In the genomic region with DNA sequence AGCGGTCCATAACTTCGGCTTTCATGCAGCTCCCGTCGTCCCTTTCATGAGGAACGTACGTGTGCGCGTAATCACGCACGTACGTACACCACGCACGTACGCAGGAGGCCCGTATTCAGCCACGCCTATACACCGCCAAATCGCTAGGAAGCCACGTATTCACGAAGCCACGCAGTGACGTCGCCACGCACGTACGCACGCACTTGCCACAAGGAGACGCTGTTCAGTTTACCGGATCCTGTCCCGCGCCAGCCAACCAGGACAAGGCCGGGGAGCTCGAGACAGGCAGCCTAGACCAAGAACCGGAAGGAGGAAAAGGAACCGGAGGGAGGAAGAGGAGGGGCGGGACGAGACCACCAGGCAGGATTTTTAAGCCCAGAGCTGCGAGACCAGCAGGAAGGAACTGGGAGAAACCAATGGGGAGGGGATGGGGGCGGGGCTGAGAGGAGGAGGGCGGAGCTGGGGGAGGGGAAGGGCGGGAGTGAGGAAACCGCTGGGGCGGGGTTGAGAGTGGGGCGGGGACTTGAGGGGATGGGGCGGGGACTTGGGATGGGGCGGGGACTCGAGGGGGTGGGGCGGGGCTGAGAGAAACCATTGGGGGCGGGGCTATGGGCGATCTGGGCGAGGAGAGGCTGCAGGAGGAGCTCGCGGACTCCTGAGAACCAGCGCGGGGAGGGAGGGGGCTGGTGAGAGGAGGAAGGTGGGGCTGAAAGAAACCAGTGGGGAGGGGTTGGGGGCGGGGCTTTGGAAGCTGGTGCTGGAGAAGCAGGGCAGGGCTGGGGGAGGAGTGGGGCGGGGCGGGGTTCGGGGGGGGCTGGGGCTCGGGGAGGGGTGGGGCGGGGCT, we compare ENCODE assay signal across 1 cellular context.
TF ChIP-seq lines count a peak whose summit lies in the region.

TSS of gene EOLA2 (minus strand) at position 65 of the 844 bp plus-strand sequence. CDS start 4,617 bp downstream, outside the sequence.

TF ChIP-seq in GM12878, 131 proteins besides CTCF, POLR2A, EP300 and RAD21 (continued from another document and continues in another):
- TF ChIP-seq E4F1 (IDR thresholded peaks at IDR 0.05; ENCODE audit: borderline replicate concordance, partially characterized antibody), result no peak
- TF ChIP-seq POU2F2 (IDR thresholded peaks at IDR 0.05; ENCODE audit: borderline replicate concordance, low read depth, low read length), result peak; percentile 55; the same call in 1 of the 3 replicates
- TF ChIP-seq HDGF (IDR thresholded peaks at IDR 0.05), result peak; percentile 97
- TF ChIP-seq USF2 (IDR thresholded peaks at IDR 0.05; ENCODE audit: borderline replicate concordance, low read depth, low read length), result no peak
- no peak for TF ChIP-seq CEBPZ (IDR thresholded peaks at IDR 0.05; ENCODE audit: low read depth, low read length)
- no peak for TF ChIP-seq MYC (IDR thresholded peaks at IDR 0.05; ENCODE audit: insufficient read depth, insufficient read length, insufficient replicate concordance, low read length, severe bottlenecking)
- TF ChIP-seq ESRRA (IDR thresholded peaks at IDR 0.05; ENCODE audit: low read length), result no peak
- TF ChIP-seq CUX1 (IDR thresholded peaks at IDR 0.05; ENCODE audit: insufficient replicate concordance, low read depth, low read length), result no peak
- TF ChIP-seq HSF1 (IDR thresholded peaks at IDR 0.05; ENCODE audit: low read depth, low read length), result no peak
- TF ChIP-seq, protein P1, sequence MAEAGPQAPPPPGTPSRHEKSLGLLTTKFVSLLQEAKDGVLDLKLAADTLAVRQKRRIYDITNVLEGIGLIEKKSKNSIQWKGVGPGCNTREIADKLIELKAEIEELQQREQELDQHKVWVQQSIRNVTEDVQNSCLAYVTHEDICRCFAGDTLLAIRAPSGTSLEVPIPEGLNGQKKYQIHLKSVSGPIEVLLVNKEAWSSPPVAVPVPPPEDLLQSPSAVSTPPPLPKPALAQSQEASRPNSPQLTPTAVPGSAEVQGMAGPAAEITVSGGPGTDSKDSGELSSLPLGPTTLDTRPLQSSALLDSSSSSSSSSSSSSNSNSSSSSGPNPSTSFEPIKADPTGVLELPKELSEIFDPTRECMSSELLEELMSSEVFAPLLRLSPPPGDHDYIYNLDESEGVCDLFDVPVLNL (IDR thresholded peaks at IDR 0.05; ENCODE audit: low read depth, low read length), result no peak
- no peak for TF ChIP-seq MEF2A (IDR thresholded peaks at IDR 0.05; ENCODE audit: insufficient read depth, low read depth, low read length)
- TF ChIP-seq, protein P2, sequence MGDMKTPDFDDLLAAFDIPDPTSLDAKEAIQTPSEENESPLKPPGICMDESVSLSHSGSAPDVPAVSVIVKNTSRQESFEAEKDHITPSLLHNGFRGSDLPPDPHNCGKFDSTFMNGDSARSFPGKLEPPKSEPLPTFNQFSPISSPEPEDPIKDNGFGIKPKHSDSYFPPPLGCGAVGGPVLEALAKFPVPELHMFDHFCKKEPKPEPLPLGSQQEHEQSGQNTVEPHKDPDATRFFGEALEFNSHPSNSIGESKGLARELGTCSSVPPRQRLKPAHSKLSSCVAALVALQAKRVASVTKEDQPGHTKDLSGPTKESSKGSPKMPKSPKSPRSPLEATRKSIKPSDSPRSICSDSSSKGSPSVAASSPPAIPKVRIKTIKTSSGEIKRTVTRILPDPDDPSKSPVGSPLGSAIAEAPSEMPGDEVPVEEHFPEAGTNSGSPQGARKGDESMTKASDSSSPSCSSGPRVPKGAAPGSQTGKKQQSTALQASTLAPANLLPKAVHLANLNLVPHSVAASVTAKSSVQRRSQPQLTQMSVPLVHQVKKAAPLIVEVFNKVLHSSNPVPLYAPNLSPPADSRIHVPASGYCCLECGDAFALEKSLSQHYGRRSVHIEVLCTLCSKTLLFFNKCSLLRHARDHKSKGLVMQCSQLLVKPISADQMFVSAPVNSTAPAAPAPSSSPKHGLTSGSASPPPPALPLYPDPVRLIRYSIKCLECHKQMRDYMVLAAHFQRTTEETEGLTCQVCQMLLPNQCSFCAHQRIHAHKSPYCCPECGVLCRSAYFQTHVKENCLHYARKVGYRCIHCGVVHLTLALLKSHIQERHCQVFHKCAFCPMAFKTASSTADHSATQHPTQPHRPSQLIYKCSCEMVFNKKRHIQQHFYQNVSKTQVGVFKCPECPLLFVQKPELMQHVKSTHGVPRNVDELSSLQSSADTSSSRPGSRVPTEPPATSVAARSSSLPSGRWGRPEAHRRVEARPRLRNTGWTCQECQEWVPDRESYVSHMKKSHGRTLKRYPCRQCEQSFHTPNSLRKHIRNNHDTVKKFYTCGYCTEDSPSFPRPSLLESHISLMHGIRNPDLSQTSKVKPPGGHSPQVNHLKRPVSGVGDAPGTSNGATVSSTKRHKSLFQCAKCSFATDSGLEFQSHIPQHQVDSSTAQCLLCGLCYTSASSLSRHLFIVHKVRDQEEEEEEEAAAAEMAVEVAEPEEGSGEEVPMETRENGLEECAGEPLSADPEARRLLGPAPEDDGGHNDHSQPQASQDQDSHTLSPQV (IDR thresholded peaks at IDR 0.05), result no peak
- TF ChIP-seq, protein P3, sequence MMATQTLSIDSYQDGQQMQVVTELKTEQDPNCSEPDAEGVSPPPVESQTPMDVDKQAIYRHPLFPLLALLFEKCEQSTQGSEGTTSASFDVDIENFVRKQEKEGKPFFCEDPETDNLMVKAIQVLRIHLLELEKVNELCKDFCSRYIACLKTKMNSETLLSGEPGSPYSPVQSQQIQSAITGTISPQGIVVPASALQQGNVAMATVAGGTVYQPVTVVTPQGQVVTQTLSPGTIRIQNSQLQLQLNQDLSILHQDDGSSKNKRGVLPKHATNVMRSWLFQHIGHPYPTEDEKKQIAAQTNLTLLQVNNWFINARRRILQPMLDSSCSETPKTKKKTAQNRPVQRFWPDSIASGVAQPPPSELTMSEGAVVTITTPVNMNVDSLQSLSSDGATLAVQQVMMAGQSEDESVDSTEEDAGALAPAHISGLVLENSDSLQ (IDR thresholded peaks at IDR 0.05), result peak; percentile 85
- TF ChIP-seq SIX5 (IDR thresholded peaks at IDR 0.05; ENCODE audit: low read depth, low read length, severe bottlenecking), result no peak
- TF ChIP-seq CHD2 (IDR thresholded peaks at IDR 0.05; ENCODE audit: borderline replicate concordance, low read depth, low read length), result 0 out of 2 replicates have a peak, but pooled peaks have one; percentile 20
- TF ChIP-seq IKZF2 (IDR thresholded peaks at IDR 0.05), result peak; percentile 80 to 82
- TF ChIP-seq CHD4 (IDR thresholded peaks at IDR 0.05), result no peak
- peak; percentile 34 to 99; a peak in 2 of 3 replicates for TF ChIP-seq EGR1 (IDR thresholded peaks at IDR 0.05; ENCODE audit: borderline replicate concordance in 1 of 2, low read depth in 2 of 2, low read length in 2 of 2)
- TF ChIP-seq SRF (IDR thresholded peaks at IDR 0.05; ENCODE audit: low read depth in 2 of 2, low read length in 2 of 2), result no peak
- no peak for TF ChIP-seq KDM1A (IDR thresholded peaks at IDR 0.05; ENCODE audit: borderline replicate concordance)
- TF ChIP-seq MTA2 (IDR thresholded peaks at IDR 0.05; ENCODE audit: low read depth), result no peak
- no peak for TF ChIP-seq FOXM1 (IDR thresholded peaks at IDR 0.05; ENCODE audit: low read depth, low read length)
- no peak for TF ChIP-seq SUZ12 (IDR thresholded peaks at IDR 0.05; ENCODE audit: unreplicated experiment)
- no peak for TF ChIP-seq YBX1 (IDR thresholded peaks at IDR 0.05)
- TF ChIP-seq DPF2 (IDR thresholded peaks at IDR 0.05), result no peak
- no peak for TF ChIP-seq HDAC6 (IDR thresholded peaks at IDR 0.05; ENCODE audit: unreplicated experiment)
- no peak for TF ChIP-seq CEBPB (IDR thresholded peaks at IDR 0.05; ENCODE audit: borderline replicate concordance in 1 of 2, low read depth in 2 of 2, low read length in 2 of 2)
- no peak for TF ChIP-seq CBX5 (IDR thresholded peaks at IDR 0.05; ENCODE audit: low read depth)
- no peak for TF ChIP-seq NFXL1 (IDR thresholded peaks at IDR 0.05; ENCODE audit: borderline replicate concordance)
- no peak for TF ChIP-seq ZNF217 (IDR thresholded peaks at IDR 0.05)
